Comparison of ENCODE assay signal across 20 cellular contexts in the genomic region with DNA sequence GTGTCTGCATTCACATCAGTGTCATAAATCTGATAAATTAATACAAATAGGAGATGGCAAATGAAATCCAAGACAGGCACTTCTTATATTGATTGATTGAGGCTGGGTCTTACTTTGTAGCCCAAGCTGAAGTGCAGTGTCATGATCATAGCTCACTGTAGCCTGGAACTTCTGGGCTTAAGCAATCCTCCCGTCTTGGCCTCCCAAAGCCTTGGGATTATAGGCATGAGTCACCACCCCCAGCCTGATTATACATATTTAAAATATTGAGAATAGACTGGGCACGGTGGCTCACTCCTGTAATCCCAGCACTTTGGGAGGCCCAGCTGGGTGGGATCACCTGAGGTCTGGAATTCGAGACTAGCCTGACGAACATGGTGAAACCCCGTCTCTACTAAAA. TPM values are rescaled to one million over a fixed set of nuclear protein-coding genes. Genes with fewer than 3 reads are reported as not detected.
DNase-seq lines count a peak whose midpoint lies in the region; TF ChIP-seq lines count a peak whose summit lies in the region.
"Had no signal": no experiment of that assay in that cellular context is flagged by ENCODE, and none has a peak within 500 bp of the region (broad histone marks: within the 10 kb centered on the region; RNA-seq: fewer than 3 reads in every experiment).

No MANE protein-coding gene starts in this region.

- H2AFZ ChIP-seq in GM23248 (no peak overlapping the region), trophoblast cell (ENCODE audit: insufficient read depth, low read length, poor library complexity) (no peak overlapping the region)
- H2AFZ ChIP-seq: parathyroid adenoma had no signal

- H4K12ac ChIP-seq in trophoblast cell (ENCODE audit: low read depth, low read length) = no peak overlapping the region

- H4K91ac ChIP-seq in trophoblast cell (ENCODE audit: low read depth, low read length) = no peak overlapping the region

- H2BK5ac ChIP-seq in trophoblast cell (ENCODE audit: low read depth, low read length, poor library complexity) = no peak overlapping the region

- no peak overlapping the region for H2AK5ac ChIP-seq in trophoblast cell (ENCODE audit: low read length)

- in situ Hi-C loops in GM23248 (cut with MboI) = no loop called here

- TF ChIP-seq POLR2A in NB4 (IDR thresholded peaks at IDR 0.05; ENCODE audit: extremely low read depth, insufficient read length) (no peak), esophagus muscularis mucosa (IDR thresholded peaks at IDR 0.05; ENCODE audit: low read depth) (no peak)

- H3K9me2 ChIP-seq in GM23248 (ENCODE audit: insufficient read depth) = no peaks in the 10 kb centered on the region

- H3K4me1 ChIP-seq in GM23248 (ENCODE audit: insufficient read depth) (no peaks in the 10 kb centered on the region), trophoblast cell (ENCODE audit: control insufficient read depth in 1 of 2, insufficient read depth in 2 of 2, low read length in 2 of 2) (no peaks in the 10 kb centered on the region), esophagus muscularis mucosa (peaks cover 7 to 16% (median 11%) of the 10 kb centered on the region in 4 donors)
- H3K4me1 ChIP-seq: lower lobe of right lung, parathyroid adenoma had no signal

- no peaks in the 10 kb centered on the region for H3K9me3 ChIP-seq in GM23248 (ENCODE audit: low read depth)
- no peaks in the 10 kb centered on the region for H3K9me3 ChIP-seq in trophoblast cell (ENCODE audit: insufficient read depth, low read depth, low read length)
- H3K9me3 ChIP-seq in esophagus muscularis mucosa = no peaks in the 10 kb centered on the region
- H3K9me3 ChIP-seq: BLaER1 treated with 17β-estradiol and CSF1 and Interleukin-3, amounts not matched to agents 10 nM and 100 nM; lower lobe of right lung had no signal

- no peak overlapping the region for H2BK120ac ChIP-seq in trophoblast cell (ENCODE audit: insufficient read depth, low read length, poor library complexity)

- WGBS in GM23248 (ENCODE audit: low coverage in 1 of 2, low lambda C conversion rate in 2 of 2, missing lambda C conversion rate in 2 of 2), 2 experiments = 76 to 80% methylated on average over 5 of the region's 5 CpGs
- no CpG with 5 or more reads among the region's 5 CpGs for WGBS in trophoblast cell (ENCODE audit: extremely low coverage, insufficient coverage, insufficient read length)
- 92% methylated on average over 5 of the region's 5 CpGs for WGBS in esophagus muscularis mucosa

- H4K20me1 ChIP-seq in GM23248 (ENCODE audit: insufficient read depth) = no peaks in the 10 kb centered on the region

- H3K36me3 ChIP-seq in GM23248 (ENCODE audit: low read depth) (0 out of 2 replicates have a peak, but pooled peaks cover 14% of the 10 kb centered on the region), trophoblast cell (ENCODE audit: control insufficient read depth in 1 of 2, insufficient read depth in 2 of 2, low read length in 2 of 2) (peaks cover 4 to 6% of the 10 kb centered on the region in 2 experiments), esophagus muscularis mucosa (peaks cover 5 to 31% (median 14%) of the 10 kb centered on the region in 4 donors)

- TF ChIP-seq EP300 in esophagus muscularis mucosa (IDR thresholded peaks at IDR 0.05) = no peak

- H3F3A ChIP-seq in GM23248 (ENCODE audit: insufficient read depth) = no peaks in the 10 kb centered on the region

- H3K27me3 ChIP-seq in GM23248 (replicated peaks; ENCODE audit: insufficient read depth) (no peaks in the 10 kb centered on the region), trophoblast cell (ENCODE audit: insufficient read depth, low read length) (no peaks in the 10 kb centered on the region), esophagus muscularis mucosa (no peaks in the 10 kb centered on the region)
- H3K27me3 ChIP-seq: BLaER1 treated with 17β-estradiol and CSF1 and Interleukin-3, amounts not matched to agents 10 nM and 100 nM had no signal

- DNase-seq in GM23248 (peak; percentile 64), NB4 (ENCODE audit: low read depth) (peak; percentile 56), choroid plexus epithelial cell (ENCODE audit: low read depth) (peak; percentile 67), trophoblast cell (peak; percentile 76 to 91), esophagus muscularis mucosa (ENCODE audit: extremely low spot score) (no peak), NAMALWA (ENCODE audit: low spot score) (no peak), NCI-H2081 (lab: John Stamatoyannopoulos, UW) (no peak)
- DNase-seq: anterior cingulate cortex; DMS 273 treated with DMSO at 0.1 percent for 48 hours; GOT3; immature natural killer cell; lower lobe of right lung; NCI-H187 treated with DMSO at 0.1 percent for 48 hours; NCI-H524; stimulated activated CD4-positive, alpha-beta T cell treated with anti-CD3 and anti-CD28 coated beads, Interleukin-4, amount 100 ng/mL, for 4 hours; stimulated activated CD8-positive, alpha-beta memory T cell treated with anti-CD3 and anti-CD28 coated beads, Interleukin-4, amount 100 ng/mL, for 48 hours; T1000 had no signal

- H3K4me2 ChIP-seq in GM23248 (ENCODE audit: unreplicated experiment) (no peak overlapping the region), trophoblast cell (ENCODE audit: low read length) (no peak overlapping the region)

- intact Hi-C loops in esophagus muscularis mucosa (cut with DNase I) = no loop called here

- peak overlapping the region; percentile 34; the same call in 1 of the 2 replicates for H3K27ac ChIP-seq in GM23248
- H3K27ac ChIP-seq in trophoblast cell (ENCODE audit: low read depth, low read length) = no peak overlapping the region
- H3K27ac ChIP-seq in esophagus muscularis mucosa (replicated peaks in 1 of 4) = no peak overlapping the region
- H3K27ac ChIP-seq: lower lobe of right lung, parathyroid adenoma, SK-N-MC had no signal

- TF ChIP-seq CTCF in NB4 (IDR thresholded peaks at IDR 0.05; ENCODE audit: low read depth, low read length) (no peak), choroid plexus epithelial cell (conservative IDR thresholded peaks at IDR 0.05; ENCODE audit: low read depth, low read length) (no peak), esophagus muscularis mucosa (IDR thresholded peaks at IDR 0.05) (no peak)

- H4K8ac ChIP-seq in trophoblast cell (ENCODE audit: low read depth, low read length) = no peak overlapping the region

- H3K4me3 ChIP-seq in GM23248 (no peak overlapping the region), NB4 (ENCODE audit: low read depth, low read length) (no peak overlapping the region), choroid plexus epithelial cell (ENCODE audit: low read depth, low read length) (no peak overlapping the region), trophoblast cell (ENCODE audit: low read depth, low read length) (no peak overlapping the region), esophagus muscularis mucosa (no peak overlapping the region)
- H3K4me3 ChIP-seq: BLaER1 treated with 17β-estradiol and CSF1 and Interleukin-3, amounts not matched to agents 10 nM and 100 nM; lower lobe of right lung; SK-N-MC had no signal

- H3K9ac ChIP-seq in GM23248 (no peak overlapping the region), trophoblast cell (ENCODE audit: low read length) (no peak overlapping the region)
- H3K9ac ChIP-seq: BLaER1 treated with 17β-estradiol and CSF1 and Interleukin-3, amounts not matched to agents 10 nM and 100 nM; parathyroid adenoma had no signal

- no peak overlapping the region for H3K18ac ChIP-seq in trophoblast cell (ENCODE audit: low read length)

- H2BK12ac ChIP-seq in trophoblast cell (ENCODE audit: low read length) = no peak overlapping the region

- no peak overlapping the region for H3K4ac ChIP-seq in trophoblast cell (ENCODE audit: low read depth, low read length)

- no peak overlapping the region for H3K23ac ChIP-seq in trophoblast cell (ENCODE audit: low read length)

- no peak overlapping the region for H3K14ac ChIP-seq in trophoblast cell (ENCODE audit: low read length)

- no peaks in the 10 kb centered on the region for H3K79me1 ChIP-seq in trophoblast cell (ENCODE audit: low read length)

- H3K79me2 ChIP-seq in GM23248 (ENCODE audit: insufficient read depth) (peaks cover 100% of the 10 kb centered on the region), trophoblast cell (ENCODE audit: control insufficient read depth, insufficient read depth, low read length, poor library complexity) (peaks cover 2% of the 10 kb centered on the region)

RNA-seq across cellular contexts. Expression of a gene that starts 51.3 kb away (rescaled TPM):
- total RNA-seq in GM23248 (2014; rRNA removed; shearing (Covaris generic)) = 80.6 and 107 TPM in 2 replicates
- polyA plus RNA-seq in GM23248 (2016; fragmentation: Nextera tagmentation; extraction: Ambion mirVana) = 32.3 and 32.9 TPM in 2 replicates
- polyA plus RNA-seq in trophoblast cell (2013) = 58.6 and 59.7 TPM in 2 replicates
- 10 to 100 TPM; 57.4 to 78.1 (median 68.1) TPM for total RNA-seq in esophagus muscularis mucosa

Comparison
In these comparisons a context has a peak if more than half of its experiments do, and no peak if none do; other contexts are left out.
1. DNase-seq: peak in GM23248 (single experiment), NB4 (single experiment), choroid plexus epithelial cell (single experiment) and trophoblast cell (2 of 2); none in esophagus muscularis mucosa (single experiment), NAMALWA (single experiment) and NCI-H2081 (0 of 2).